29 cellular contexts compared by ENCODE assay signal in genomic region chr11:69908511-69909220, GRCh38.
"Had no signal": no experiment of that assay in that cellular context is flagged by ENCODE, and none has a peak within 500 bp of the region (broad histone marks: within the 10 kb centered on the region; RNA-seq: fewer than 3 reads in every experiment).

No MANE protein-coding gene starts in this region.

- ATAC-seq: effector memory CD8-positive, alpha-beta T cell; gastrocnemius medialis; natural killer cell treated with Interleukin-12 subunit alpha and Interleukin-12 subunit beta and Interleukin-15 and Interleukin-18, amount 100 ng/mL, for 72 hours; stimulated activated memory B cell treated with anti-CD40 and anti-IgM and Interleukin-4, amounts not matched to agents 10 μg/mL and 1 μg/mL and 100 μg/mL, for 72 hours; stimulated activated naive CD8-positive, alpha-beta T cell treated with anti-CD3 and anti-CD28 coated beads, Interleukin-15, amount 100 ng/mL, for 72 hours had no signal

- H3K9me3 ChIP-seq: adrenal gland, ascending aorta, gastrocnemius medialis, ovary, prostate gland, sigmoid colon, vagina had no signal

- H3K4me1 ChIP-seq: gastrocnemius medialis, prostate gland, sigmoid colon, vagina had no signal

- DNase-seq: activated CD4-positive, alpha-beta T cell treated with anti-CD3 and anti-CD28 coated beads for 4 hours; activated CD4-positive, alpha-beta T cell treated with anti-CD3 and anti-CD28 coated beads, Interleukin-2, amount 50 U/mL, for 4 hours; activated effector memory CD4-positive, alpha-beta T cell treated with Interleukin-2 at 50 U/mL for 16 hours; activated naive CD4-positive, alpha-beta T cell treated with Interleukin-2 at 50 U/mL for 16 hours; activated T-cell treated with anti-CD3 and anti-CD28 coated beads for 4 hours; adrenal gland; cortex of kidney; effector memory CD8-positive, alpha-beta T cell; erythroblast; gastrocnemius medialis; hippocampal formation; immature natural killer cell; mesendoderm; retina; small intestine; stimulated activated CD4-positive, alpha-beta T cell treated with anti-CD3 and anti-CD28 coated beads, Interleukin-1b, Interleukin-23, amount 100 ng/mL, for 48 hours; stimulated activated CD4-positive, alpha-beta T cell treated with anti-CD3 and anti-CD28 coated beads, Interleukin-4, amount 100 ng/mL, for 4 hours; stimulated activated CD8-positive, alpha-beta memory T cell treated with anti-CD3 and anti-CD28 coated beads, Interleukin-4, amount 100 ng/mL, for 48 hours; stimulated activated naive CD8-positive, alpha-beta T cell treated with anti-CD3 and anti-CD28 coated beads, Interleukin-15, amount 100 ng/mL, for 72 hours; substantia nigra; T-helper 1 cell had no signal

- H3K36me3 ChIP-seq: adrenal gland, ascending aorta, gastrocnemius medialis, ovary, prostate gland, sigmoid colon, vagina had no signal

- H3K4me3 ChIP-seq: adrenal gland, ascending aorta, gastrocnemius medialis, lung, ovary, prostate gland, sigmoid colon, vagina had no signal

- H3K27me3 ChIP-seq: ascending aorta, ovary, vagina had no signal

- FAIRE-seq: small intestine had no signal

- H3K27ac ChIP-seq: adrenal gland, ascending aorta, gastrocnemius medialis, ovary, prostate gland, sigmoid colon, vagina had no signal
